34 cellular contexts compared by ENCODE assay signal in the genomic region with DNA sequence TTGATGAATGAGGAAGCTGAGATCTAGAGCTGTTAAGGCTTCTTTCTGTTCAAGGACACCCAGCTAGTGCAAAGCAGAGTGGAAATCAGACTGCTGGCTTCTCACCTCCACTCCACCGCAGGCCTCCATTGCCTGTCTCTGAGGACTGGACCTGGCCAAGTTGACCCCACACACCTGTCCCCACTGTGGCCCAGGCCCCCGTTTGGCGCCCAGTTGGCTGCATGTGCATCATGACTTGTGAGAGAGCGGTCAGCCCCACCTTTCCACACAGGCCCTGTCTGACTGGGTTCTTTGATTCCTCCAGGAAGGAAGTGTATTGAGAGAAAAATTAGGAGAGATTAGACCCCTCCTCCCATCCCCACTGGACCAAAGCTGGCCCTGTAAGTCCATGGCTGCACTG.
"Had no signal": no experiment of that assay in that cellular context is flagged by ENCODE, and none has a peak within 500 bp of the region (broad histone marks: within the 10 kb centered on the region; RNA-seq: fewer than 3 reads in every experiment).

No MANE protein-coding gene starts in this region.

- H3K36me3 ChIP-seq: MG63 had no signal

- H3K9me3 ChIP-seq: MG63 had no signal

- H3K9ac ChIP-seq: KMS-11 had no signal

- H3K4me2 ChIP-seq: KMS-11 had no signal

- H3K27ac ChIP-seq: KMS-11 had no signal

- DNase-seq: Karpas-422, Kasumi-1, KG1, MG63, MM.1S, MV-4-11, NCI-H1048, NCI-H1092, NCI-H1092 treated with DMSO at 0.1 percent for 48 hours, NCI-H1105, NCI-H1105 treated with DMSO at 0.1 percent for 48 hours, NCI-H1417, NCI-H1417 treated with DMSO at 0.1 percent for 48 hours, NCI-H1436, NCI-H1436 treated with DMSO at 0.1 percent for 48 hours, NCI-H146, NCI-H1694, NCI-H1694 treated with DMSO at 0.1 percent for 48 hours, NCI-H187, NCI-H187 treated with DMSO at 0.1 percent for 48 hours, NCI-H1930, NCI-H2029, NCI-H2029 treated with DMSO at 0.1 percent for 48 hours, NCI-H2081, NCI-H2081 treated with DMSO at 0.1 percent for 48 hours, NCI-H2107, NCI-H2171, NCI-H2171 treated with DMSO at 0.1 percent for 48 hours, NCI-H2227 treated with DMSO at 0.1 percent for 48 hours, NCI-H226, NCI-H345, NCI-H446, NCI-H446 treated with DMSO at 0.1 percent for 48 hours had no signal

- H3K4me3 ChIP-seq: MG63 had no signal
